8 cellular contexts compared by ENCODE assay signal in the genomic region with DNA sequence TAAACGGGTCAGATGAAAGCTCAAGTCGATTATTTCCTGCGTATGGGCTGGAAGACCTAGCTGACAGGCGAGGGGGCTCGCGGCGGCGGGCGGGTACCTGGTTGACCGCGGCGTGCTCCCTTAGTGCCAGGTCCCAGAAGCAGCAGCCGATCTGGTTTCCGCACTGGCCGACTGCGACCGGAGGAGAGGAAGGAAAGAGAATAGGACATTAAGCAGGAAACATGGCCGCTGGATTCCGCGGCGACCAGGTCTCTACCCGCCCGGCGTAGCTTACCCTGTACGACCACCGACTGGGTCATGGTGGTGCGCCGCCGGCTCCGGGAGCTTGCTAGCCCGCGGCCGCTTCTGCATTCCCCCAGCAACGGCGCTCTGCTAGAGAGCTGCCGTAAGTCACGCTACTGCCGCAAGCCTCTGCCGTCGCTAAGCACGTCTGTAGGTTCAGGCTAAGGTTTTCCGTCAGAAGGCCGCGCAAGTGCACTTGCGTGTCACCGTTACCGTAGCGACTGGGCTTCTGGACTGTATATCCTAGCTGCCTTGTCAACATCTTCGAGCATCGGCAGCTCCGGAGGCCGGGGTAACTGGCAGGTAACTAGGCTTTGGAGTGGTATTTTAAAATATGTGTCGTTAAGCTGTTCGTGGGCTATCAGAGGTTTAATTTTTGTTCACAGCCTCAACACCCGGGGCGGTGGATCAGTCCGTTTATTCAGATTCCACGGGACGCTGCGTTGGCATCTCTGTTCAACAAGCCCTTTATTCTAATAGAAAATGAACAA. TPM values are rescaled to one million over a fixed set of nuclear protein-coding genes. Genes with fewer than 3 reads are reported as not detected.
DNase-seq lines count a peak whose midpoint lies in the region; ATAC-seq, FAIRE-seq and TF ChIP-seq lines count a peak whose summit lies in the region.

FAM229B (plus strand) TSS at position 456 of the 773 bp plus-strand sequence. CDS start 11,693 bp downstream, outside the sequence.
A gene with protein sequence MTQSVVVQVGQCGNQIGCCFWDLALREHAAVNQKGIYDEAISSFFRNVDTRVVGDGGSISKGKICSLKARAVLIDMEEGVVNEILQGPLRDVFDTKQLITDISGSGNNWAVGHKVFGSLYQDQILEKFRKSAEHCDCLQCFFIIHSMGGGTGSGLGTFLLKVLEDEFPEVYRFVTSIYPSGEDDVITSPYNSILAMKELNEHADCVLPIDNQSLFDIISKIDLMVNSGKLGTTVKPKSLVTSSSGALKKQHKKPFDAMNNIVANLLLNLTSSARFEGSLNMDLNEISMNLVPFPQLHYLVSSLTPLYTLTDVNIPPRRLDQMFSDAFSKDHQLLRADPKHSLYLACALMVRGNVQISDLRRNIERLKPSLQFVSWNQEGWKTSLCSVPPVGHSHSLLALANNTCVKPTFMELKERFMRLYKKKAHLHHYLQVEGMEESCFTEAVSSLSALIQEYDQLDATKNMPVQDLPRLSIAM (minus strand): TSS at position 347 of the 773 bp plus-strand sequence. CDS start 48 bp downstream, at position 299.

- CTCF ChIA-PET in SK-N-SH (lab: Yijun Ruan, JAX) = interaction anchor here (0.7 to 3.7 kb wide), 13 partner anchors 10 to 1280 kb away, joined by 3 to 42 read pairs (median 4); no protein-coding TSS in a partner anchor

- peak within 1 kb of the TSS; percentile 91 to 93 for H3K4me3 ChIP-seq in SK-N-SH (ENCODE audit: low read depth in 2 of 2, low read length in 1 of 2)
- H3K4me3 ChIP-seq in pancreas = peak within 1 kb of the TSS; percentile 69 to 89 (median 76)
- peak within 1 kb of the TSS; percentile 81 to 88 for H3K4me3 ChIP-seq in tibial artery

- TF ChIP-seq CTCF in GM10266 (IDR thresholded peaks at IDR 0.05; ENCODE audit: control insufficient read depth, insufficient read depth, low read depth, missing control alignments) (no peak), SK-N-SH (IDR thresholded peaks at IDR 0.05) (no peak), pancreas (IDR thresholded peaks at IDR 0.05) (no peak), tibial artery (IDR thresholded peaks at IDR 0.05) (no peak)

- H3K4me1 ChIP-seq in SK-N-SH (ENCODE audit: control insufficient read depth in 1 of 2, insufficient read depth in 2 of 2, low read depth in 1 of 2, low read length in 1 of 2) (peaks cover 2 to 5% of the 10 kb centered on the region in 2 experiments; a peak in 3 of 4 replicates), pancreas (peaks cover 5 to 10% (median 10%) of the 10 kb centered on the region in 3 donors), tibial artery (peaks cover 0 to 18% (median 6%) of the 10 kb centered on the region in 4 donors)

- no peak for FAIRE-seq in pancreas (lab: Jason Lieb, UNC)

- H3K36me3 ChIP-seq in SK-N-SH (replicated peaks in 1 of 2; ENCODE audit: control insufficient read depth in 1 of 2, insufficient read depth in 2 of 2, low read length in 1 of 2) (peaks cover 21 to 26% of the 10 kb centered on the region in 2 experiments), pancreas (no peaks in the 10 kb centered on the region), tibial artery (peaks cover 8 to 31% (median 12%) of the 10 kb centered on the region in 3 donors)

- H3K27me3 Mint-ChIP-seq in activated naive CD8-positive, alpha-beta T cell treated with anti-CD3 and anti-CD28 coated beads, Interleukin-2, amount 10 ng/mL, durations not matched to agents 7 days and 5 days = peaks cover 28% of the 10 kb centered on the region

- no peak; a peak in 1 of 4 replicates for TF ChIP-seq EP300 in SK-N-SH (IDR thresholded peaks at IDR 0.05; ENCODE audit: borderline replicate concordance in 1 of 2, low read depth in 1 of 2, low read length in 1 of 2)

- H3K9me3 ChIP-seq in SK-N-SH (no peaks in the 10 kb centered on the region), pancreas (no peaks in the 10 kb centered on the region), tibial artery (no peaks in the 10 kb centered on the region)

- no peaks in the 10 kb centered on the region; the same call in 1 of the 2 replicates for H3K79me2 ChIP-seq in SK-N-SH (ENCODE audit: insufficient read depth)

- peak within 1 kb of the TSS; percentile 98 for H2AFZ ChIP-seq in SK-N-SH (ENCODE audit: low read depth)

- no peak for TF ChIP-seq RAD21 in SK-N-SH (IDR thresholded peaks at IDR 0.05; ENCODE audit: low read length)

- 2% methylated on average over 32 of the region's 60 CpGs for WGBS in SK-N-SH (ENCODE audit: low lambda C conversion rate)
- WGBS in pancreas, 2 donors = 0 to 1% methylated on average over 59 to 60 of the region's 60 CpGs

- POLR2A ChIA-PET in SK-N-SH (lab: Yijun Ruan, JAX) = interaction anchor here (0.7 to 1.2 kb wide), 2 partner anchors 62 to 79 kb away, joined by 3 read pairs; no protein-coding TSS in a partner anchor
- POLR2A ChIA-PET in activated naive CD8-positive, alpha-beta T cell treated with anti-CD3 and anti-CD28 coated beads, Interleukin-2, amount 10 ng/mL, durations not matched to agents 7 days and 5 days (lab: Charles Lee) = interaction anchor here (0.8 to 2.0 kb wide), 7 partner anchors 13 to 828 kb away, joined by 3 to 10 read pairs (median 6); partner anchors contain the start of genes REV3L and TRAF3IP2

- no peak within 1 kb of the TSS for H3K4me3 Mint-ChIP-seq in activated naive CD8-positive, alpha-beta T cell treated with anti-CD3 and anti-CD28 coated beads, Interleukin-2, amount 10 ng/mL, durations not matched to agents 7 days and 5 days

- no peak within 1 kb of the TSS for H3K27ac Mint-ChIP-seq in activated naive CD8-positive, alpha-beta T cell treated with anti-CD3 and anti-CD28 coated beads, Interleukin-2, amount 10 ng/mL, durations not matched to agents 7 days and 5 days

- H3K9ac ChIP-seq in SK-N-SH = peak within 1 kb of the TSS; percentile 68

- no peaks in the 10 kb centered on the region for H3K9me3 Mint-ChIP-seq in activated naive CD8-positive, alpha-beta T cell treated with anti-CD3 and anti-CD28 coated beads, Interleukin-2, amount 10 ng/mL, durations not matched to agents 7 days and 5 days

- H3K27me3 ChIP-seq in SK-N-SH (ENCODE audit: insufficient read depth) (no peaks in the 10 kb centered on the region), pancreas (no peaks in the 10 kb centered on the region), tibial artery (no peaks in the 10 kb centered on the region)

- intact Hi-C loops in Right ventricle myocardium superior (cut with DNase I) (no loop called here), pancreas (cut with DNase I) (no loop called here), tibial artery (cut with DNase I; ENCODE audit: low total_unique reads) (no loop called here)

- H3K27ac ChIP-seq in SK-N-SH (ENCODE audit: low read depth in 2 of 2, low read length in 1 of 2) = peak within 1 kb of the TSS; percentile 77 to 88
- peak within 1 kb of the TSS; percentile 58 to 85 (median 78) for H3K27ac ChIP-seq in pancreas
- peak within 1 kb of the TSS; percentile 86 to 88 for H3K27ac ChIP-seq in tibial artery

- ATAC-seq in HG02588 (IDR thresholded peaks at IDR 0.05; ENCODE audit: unreplicated experiment) = peak; percentile 98
- ATAC-seq in activated naive CD8-positive, alpha-beta T cell treated with anti-CD3 and anti-CD28 coated beads, Interleukin-2, amount 10 ng/mL, durations not matched to agents 7 days and 5 days (ENCODE audit: low read depth) = peak; percentile 97
- ATAC-seq in Right ventricle myocardium superior (ENCODE audit: poor library complexity) = peak; percentile 93
- peak; percentile 98 to 100 (median 99) for ATAC-seq in pancreas

- peaks cover 3% of the 10 kb centered on the region for H3K4me1 Mint-ChIP-seq in activated naive CD8-positive, alpha-beta T cell treated with anti-CD3 and anti-CD28 coated beads, Interleukin-2, amount 10 ng/mL, durations not matched to agents 7 days and 5 days

- H3F3A ChIP-seq in SK-N-SH (replicated peaks; ENCODE audit: insufficient read depth) = peaks cover 4% of the 10 kb centered on the region

- peak within 1 kb of the TSS; percentile 78 for H3K4me2 ChIP-seq in SK-N-SH

- no peaks in the 10 kb centered on the region for H4K20me1 ChIP-seq in SK-N-SH (ENCODE audit: insufficient read depth)

- H3K9me2 ChIP-seq in SK-N-SH = no peaks in the 10 kb centered on the region

- DNase-seq in GM10266 (ENCODE audit: extremely low spot score) (peak; percentile 78), NCI-H1092 (lab: John Stamatoyannopoulos, UW) (peak; percentile 93), SK-N-SH (peak; percentile 83), Right ventricle myocardium superior (peak; percentile 94), pancreas (peak; percentile 86 to 95 (median 90)), tibial artery (peak; percentile 92 to 95)
- peak; percentile 85 for DNase-seq in activated naive CD8-positive, alpha-beta T cell treated with anti-CD3 and anti-CD28 coated beads, Interleukin-2, amount 10 ng/mL, durations not matched to agents 7 days and 5 days

- H3K36me3 Mint-ChIP-seq in activated naive CD8-positive, alpha-beta T cell treated with anti-CD3 and anti-CD28 coated beads, Interleukin-2, amount 10 ng/mL, durations not matched to agents 7 days and 5 days = peaks cover 4% of the 10 kb centered on the region

TF ChIP-seq in SK-N-SH, 30 proteins besides CTCF, POLR2A, EP300 and RAD21 (continues in another document):
- TF ChIP-seq SIN3A (IDR thresholded peaks at IDR 0.05; ENCODE audit: borderline replicate concordance, low read depth, low read length) = peak; percentile 63; the same call in 1 of the 2 replicates
- TF ChIP-seq GABPA (IDR thresholded peaks at IDR 0.05; ENCODE audit: low read depth) = 0 out of 2 replicates have a peak, but pooled peaks have one; percentile 10
- TF ChIP-seq RCOR1 (IDR thresholded peaks at IDR 0.05; ENCODE audit: low read length) = 0 out of 2 replicates have a peak, but pooled peaks have one; percentile 50
- TF ChIP-seq TCF12 (IDR thresholded peaks at IDR 0.05) = peak; percentile 51; the same call in 1 of the 2 replicates
- no peak for TF ChIP-seq JUND (IDR thresholded peaks at IDR 0.05)
- 0 out of 2 replicates have a peak, but pooled peaks have one; percentile 44 for TF ChIP-seq TAF1 (IDR thresholded peaks at IDR 0.05; ENCODE audit: borderline replicate concordance, low read depth, low read length)
- no peak for TF ChIP-seq FOXM1 (IDR thresholded peaks at IDR 0.05; ENCODE audit: low read depth)

RNA-seq across cellular contexts. Expression of gene FAM229B, which starts in this region (rescaled TPM):
- polyA plus RNA-seq in SK-N-SH (2012; rRNA removed) = 15.9 and 20.6 TPM in 2 replicates
- 18.5 and 21.2 TPM in 2 replicates for polyA plus RNA-seq in SK-N-SH (2012; cell fraction: cytosol; rRNA removed)
- 6.7 and 7.1 TPM in 2 replicates for polyA plus RNA-seq in SK-N-SH (2012; cell fraction: nucleus; rRNA removed)
- 1 to 10 TPM; 1.9 to 2.3 TPM for total RNA-seq in activated naive CD8-positive, alpha-beta T cell treated with anti-CD3 and anti-CD28 coated beads, Interleukin-2, amount 10 ng/mL, durations not matched to agents 7 days and 5 days
- total RNA-seq in Right ventricle myocardium superior = 86.6 TPM
- 1 to 10 TPM; 3.7 to 8.9 (median 5.1) TPM for total RNA-seq in pancreas
- polyA plus RNA-seq in pancreas = 10 to 100 TPM; 10.5 to 21.8 TPM

RNA-seq across cellular contexts. Expression of the second gene that starts in this region (rescaled TPM):
- polyA plus RNA-seq in SK-N-SH (2012; rRNA removed) = 11.9 and 14.6 TPM in 2 replicates
- polyA plus RNA-seq in SK-N-SH (2012; cell fraction: cytosol; rRNA removed) = 9.9 and 10.9 TPM in 2 replicates
- 22.4 and 46.4 TPM in 2 replicates for polyA plus RNA-seq in SK-N-SH (2012; cell fraction: nucleus; rRNA removed)
- 10 to 100 TPM; 27.6 to 28.2 TPM for total RNA-seq in activated naive CD8-positive, alpha-beta T cell treated with anti-CD3 and anti-CD28 coated beads, Interleukin-2, amount 10 ng/mL, durations not matched to agents 7 days and 5 days
- 27.1 TPM for total RNA-seq in Right ventricle myocardium superior
- total RNA-seq in pancreas = 10 to 100 TPM in 2 of 6 donors, 1 to 10 TPM in 4; 7.6 to 12.3 (median 9.7) TPM
- polyA plus RNA-seq in pancreas = 10 to 100 TPM in 1 of 2 donors, 1 to 10 TPM in 1; 8.9 to 17.7 TPM

Comparison
In these comparisons a context has a peak if more than half of its experiments do, and no peak if none do; other contexts are left out.
1. Peak in every context shown above with its lines: DNase-seq, ATAC-seq, H3K4me3 ChIP-seq and H3K27ac ChIP-seq.